24 cellular contexts compared by ENCODE assay signal in the genomic region with DNA sequence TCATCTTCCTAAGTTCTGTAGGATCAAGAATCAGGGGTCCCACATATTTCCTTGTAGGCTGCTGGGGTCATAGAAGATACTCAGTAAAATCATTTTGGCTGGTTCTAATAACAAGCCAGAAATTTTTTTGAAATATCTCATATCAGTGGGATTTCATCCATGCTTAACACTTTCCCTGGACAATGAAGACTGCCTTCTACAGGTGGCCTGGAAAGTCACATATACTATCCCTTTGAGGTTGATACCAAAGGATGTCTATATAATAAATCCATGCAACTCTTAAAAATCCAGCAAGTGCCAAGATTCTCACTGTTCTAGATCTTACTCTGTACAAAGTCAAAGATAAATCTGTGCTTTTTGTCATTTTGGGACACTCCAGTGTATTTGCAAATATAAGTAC.
"Had no signal": no experiment of that assay in that cellular context is flagged by ENCODE, and none has a peak within 500 bp of the region (broad histone marks: within the 10 kb centered on the region; RNA-seq: fewer than 3 reads in every experiment).

No MANE protein-coding gene starts in this region.

- H3K36me3 ChIP-seq: colonic mucosa, esophagus muscularis mucosa, gastrocnemius medialis, heart left ventricle, left lung, lower lobe of right lung had no signal

- ATAC-seq: effector memory CD8-positive, alpha-beta T cell; gastrocnemius medialis; heart left ventricle; left cardiac atrium; left lung; left ventricle myocardium superior; lower lobe of right lung; naive thymus-derived CD4-positive, alpha-beta T cell; natural killer cell had no signal

- H3K27me3 ChIP-seq: colonic mucosa, esophagus muscularis mucosa, gastrocnemius medialis, heart left ventricle, hepatocyte, left lung had no signal

- H3K4me3 ChIP-seq: colonic mucosa, esophagus muscularis mucosa, gastrocnemius medialis, heart left ventricle, hepatocyte, left lung, lower lobe of right lung had no signal

- DNase-seq: colonic mucosa; cortex of kidney; effector CD8-positive, alpha-beta T cell; effector memory CD8-positive, alpha-beta T cell; endodermal cell; foreskin melanocyte; gastrocnemius medialis; glutamatergic neuron; heart left ventricle; hypothalamus; immature natural killer cell; islet precursor cell; left cardiac atrium; left lung; left ventricle myocardium superior; lower lobe of right lung; mammary epithelial cell; mesendoderm; midbrain; naive thymus-derived CD4-positive, alpha-beta T cell; natural killer cell had no signal

- H3K9me3 ChIP-seq: colonic mucosa, esophagus muscularis mucosa, gastrocnemius medialis, left lung, lower lobe of right lung had no signal

- H3K4me1 ChIP-seq: colonic mucosa, esophagus muscularis mucosa, gastrocnemius medialis, heart left ventricle, left lung, lower lobe of right lung had no signal

- H3K27ac ChIP-seq: colonic mucosa, epithelial cell of prostate, esophagus muscularis mucosa, gastrocnemius medialis, heart left ventricle, hepatocyte, left lung, lower lobe of right lung had no signal
